ENCODE assay signal across 10 cellular contexts in genomic region chr11:69298778-69299461, GRCh38. TPM values are rescaled to one million over a fixed set of nuclear protein-coding genes. Genes with fewer than 3 reads are reported as not detected.
DNase-seq lines count a peak whose midpoint lies in the region; ATAC-seq and TF ChIP-seq lines count a peak whose summit lies in the region.
"Had no signal": no experiment of that assay in that cellular context is flagged by ENCODE, and none has a peak within 500 bp of the region (broad histone marks: within the 10 kb centered on the region; RNA-seq: fewer than 3 reads in every experiment).

No MANE protein-coding gene starts in this region.

- DNase-seq in EL (peak; percentile 55), PC-9 (peak in 1 of 2 experiments; percentile 65), epithelial cell of prostate (ENCODE audit: low read depth, low spot score) (no peak), renal cortical epithelial cell (ENCODE audit: low read depth) (peak; percentile 14), omental fat pad (ENCODE audit: low spot score) (no peak), amygdala (lab: John Stamatoyannopoulos, UW) (no peak), NCI-H128 (lab: John Stamatoyannopoulos, UW; ENCODE audit: unreplicated experiment) (no peak)
- DNase-seq in stimulated activated CD4-positive, alpha-beta T cell treated with anti-CD3 and anti-CD28 coated beads, Interleukin-12 subunit alpha, Interleukin-12 subunit beta, amount 100 ng/mL, for 4 hours: no peak

- POLR2A ChIA-PET in PC-9 (lab: Charles Lee; ENCODE audit: unreplicated experiment): interaction anchor here (0.5 to 1.1 kb wide), 9 partner anchors 21 to 371 kb away, joined by 3 to 8 read pairs (median 3); no protein-coding TSS in a partner anchor

- peaks cover 80% of the 10 kb centered on the region for H3F3A ChIP-seq in PC-9 (ENCODE audit: insufficient read depth, low read depth)

- no peaks in the 10 kb centered on the region for H3K27me3 ChIP-seq in PC-9 (ENCODE audit: insufficient read depth, low read depth)
- H3K27me3 ChIP-seq: testis had no signal

- CTCF ChIA-PET in PC-9 (lab: Charles Lee): interaction anchor here (0.6 to 2.2 kb wide), 4 partner anchors 129 to 197 kb away, joined by 3 to 11 read pairs (median 4); no protein-coding TSS in a partner anchor

- H3K79me2 ChIP-seq in PC-9 (ENCODE audit: low read depth): peaks cover 90% of the 10 kb centered on the region

- H3K9me3 ChIP-seq in PC-9 (ENCODE audit: insufficient read depth, low read depth): no peaks in the 10 kb centered on the region
- H3K9me3 ChIP-seq: testis had no signal

- no TSS peak for BruUV-seq in PC-9 (replicated peaks; lab: Mats Ljungman, UMichigan)

- H4K20me1 ChIP-seq in PC-9 (ENCODE audit: insufficient read depth): peaks cover 9% of the 10 kb centered on the region; the same call in 1 of the 2 replicates

- peaks cover 67% of the 10 kb centered on the region for H3K36me3 ChIP-seq in PC-9 (ENCODE audit: low read depth)

- no peak for TF ChIP-seq CTCF in PC-9 (conservative IDR thresholded peaks at IDR 0.05)
- no peak for TF ChIP-seq CTCF in omental fat pad (IDR thresholded peaks at IDR 0.05)

- H3K27ac ChIP-seq in PC-9: peak overlapping the region; percentile 98
- peak overlapping the region; percentile 96 for H3K27ac ChIP-seq in epithelial cell of prostate
- H3K27ac ChIP-seq: testis had no signal

- peaks cover 64% of the 10 kb centered on the region for H3K4me1 ChIP-seq in PC-9 (replicated peaks; ENCODE audit: insufficient read depth)

- H3K4me2 ChIP-seq in PC-9: peak overlapping the region; percentile 98

- intact Hi-C loops in PC-9 (cut with micrococcal nuclease; ENCODE audit: unreplicated experiment): loop anchor here (1.0 to 10.0 kb wide), 10 partner anchors 18 to 376 kb away; partner anchors contain the start of gene LTO1

- peak overlapping the region; percentile 97 for H3K4me3 ChIP-seq in PC-9
- H3K4me3 ChIP-seq: testis had no signal

- no peak overlapping the region for H2AFZ ChIP-seq in PC-9

- ATAC-seq in omental fat pad (ENCODE audit: low FRiP score): no peak

- no peaks in the 10 kb centered on the region for H3K9me2 ChIP-seq in PC-9 (ENCODE audit: insufficient read depth)

RNA-seq across cellular contexts. Expression of gene MYEOV, which starts 5.0 kb away (rescaled TPM):
- total RNA-seq in PC-9 (2021) (182 and 232 TPM in 2 replicates), renal cortical epithelial cell (0.25 and 13.5 TPM in 2 replicates), omental fat pad (1 to 10 TPM in 1 of 4 donors, under 1 TPM in 3; 0.65 to 8.9 (median 0.83) TPM)
- total RNA-seq: cerebellum had no signal

Comparison
In these comparisons a context has a peak if more than half of its experiments do, and no peak if none do; other contexts are left out.
1. DNase-seq: peak in EL (single experiment) and renal cortical epithelial cell (single experiment); none in epithelial cell of prostate (single experiment), omental fat pad (single experiment), amygdala (0 of 56), NCI-H128 (single experiment) and stimulated activated CD4-positive, alpha-beta T cell treated with anti-CD3 and anti-CD28 coated beads, Interleukin-12 subunit alpha, Interleukin-12 subunit beta, amount 100 ng/mL, for 4 hours (single experiment).
2. RNA of gene MYEOV, which starts 5.0 kb away (total RNA-seq): 182 to 232 TPM in PC-9; 0.65 to 8.9 TPM in omental fat pad and 0.25 to 13.5 TPM in renal cortical epithelial cell; every median in the first group is over 10 times any median in the second.